In genomic region chrY:8379800-8380199, GRCh38 we compare ENCODE assay signal across 26 cellular contexts.
"Had no signal": no experiment of that assay in that cellular context is flagged by ENCODE, and none has a peak within 500 bp of the region (broad histone marks: within the 10 kb centered on the region; RNA-seq: fewer than 3 reads in every experiment).

No MANE protein-coding gene starts in this region.

- ATAC-seq: stimulated activated effector memory CD8-positive, alpha-beta T cell treated with anti-CD3 and anti-CD28 coated beads, Interleukin-12 subunit alpha, Interleukin-12 subunit beta, amount 100 ng/mL, for 72 hours; stimulated activated memory B cell treated with anti-CD40 and anti-IgM and Interleukin-4, amounts not matched to agents 10 μg/mL and 1 μg/mL and 100 μg/mL, for 72 hours; stimulated activated naive B cell treated with anti-CD40 and anti-IgM and Interleukin-4, amounts not matched to agents 10 μg/mL and 1 μg/mL and 100 μg/mL, for 72 hours; stimulated activated naive CD8-positive, alpha-beta T cell treated with anti-CD3 and anti-CD28 coated beads, Interleukin-15, amount 100 ng/mL, for 72 hours; stimulated activated naive CD8-positive, alpha-beta T cell treated with anti-CD3 and anti-CD28 coated beads, Interleukin-15, Interleukin-2, amounts not matched to agents 100 U/mL and 50 U/mL, for 24 hours; upper lobe of right lung had no signal

- H3K4me3 ChIP-seq: stomach, suprapubic skin, testis, thoracic aorta, thyroid gland, tibial artery, tibial nerve, transverse colon, upper lobe of left lung, upper lobe of right lung, uterus, vagina had no signal

- H3K4me1 ChIP-seq: stomach, suprapubic skin, testis, thyroid gland, tibial artery, tibial nerve, transverse colon, upper lobe of left lung, upper lobe of right lung, uterus, vagina had no signal

- H3K27ac ChIP-seq: stomach, suprapubic skin, testis, thoracic aorta, thyroid gland, tibial artery, tibial nerve, transverse colon, upper lobe of left lung, upper lobe of right lung, uterus, vagina had no signal

- DNase-seq: stimulated activated CD4-positive, alpha-beta T cell treated with anti-CD3 and anti-CD28 coated beads, Interleukin-2, amount 100 ng/mL, for 48 hours; stimulated activated CD4-positive, alpha-beta T cell treated with anti-CD3 and anti-CD28 coated beads, Interleukin-4, amount 100 ng/mL, for 1 hour; stimulated activated CD4-positive, alpha-beta T cell treated with anti-CD3 and anti-CD28 coated beads, Interleukin-4, amount 100 ng/mL, for 24 hours; stimulated activated CD4-positive, alpha-beta T cell treated with anti-CD3 and anti-CD28 coated beads, Interleukin-4, amount 100 ng/mL, for 4 hours; stimulated activated CD8-positive, alpha-beta memory T cell treated with anti-CD3 and anti-CD28 coated beads, Interleukin-4, amount 100 ng/mL, for 48 hours; stimulated activated naive B cell treated with anti-CD40 and anti-IgM and Interleukin-4, amounts not matched to agents 10 μg/mL and 1 μg/mL and 100 μg/mL, for 72 hours; stimulated activated naive CD4-positive, alpha-beta T cell; stimulated activated naive CD4-positive, alpha-beta T cell treated with Interleukin-2 at 50 U/mL for 16 hours; stimulated activated naive CD8-positive, alpha-beta T cell treated with anti-CD3 and anti-CD28 coated beads, Interleukin-15, amount 100 ng/mL, for 72 hours; stimulated activated naive CD8-positive, alpha-beta T cell treated with anti-CD3 and anti-CD28 coated beads, Interleukin-15, Interleukin-2, amounts not matched to agents 100 U/mL and 50 U/mL, for 24 hours; stomach; substantia nigra; testis; thyroid gland; tibial artery; transverse colon; trophoblast cell; upper lobe of left lung; upper lobe of right lung; uterus had no signal

- H3K9me3 ChIP-seq: stomach, suprapubic skin, testis, thoracic aorta, thyroid gland, tibial artery, tibial nerve, transverse colon, upper lobe of left lung, upper lobe of right lung, uterus, vagina had no signal

- H3K36me3 ChIP-seq: stomach, suprapubic skin, thoracic aorta, thyroid gland, tibial artery, tibial nerve, transverse colon, upper lobe of left lung, upper lobe of right lung, uterus, vagina had no signal

- H3K27me3 ChIP-seq: stomach, suprapubic skin, testis, thyroid gland, tibial artery, tibial nerve, transverse colon, upper lobe of left lung, upper lobe of right lung, uterus, vagina had no signal
